ENCODE assay signal across 23 cellular contexts in genomic region chr20:54190200-54190599, GRCh38. TPM values are rescaled to one million over a fixed set of nuclear protein-coding genes. Genes with fewer than 3 reads are reported as not detected.
"Had no signal": no experiment of that assay in that cellular context is flagged by ENCODE, and none has a peak within 500 bp of the region (broad histone marks: within the 10 kb centered on the region; RNA-seq: fewer than 3 reads in every experiment).

No MANE protein-coding gene starts in this region.

- H3K4me3 ChIP-seq: MG63, Peyer's patch had no signal

- H3K4me3 Mint-ChIP-seq: activated CD8-positive, alpha-beta memory T cell treated with anti-CD3 and anti-CD28 coated beads, Interleukin-2, amount 10 ng/mL, durations not matched to agents 7 days and 5 days; activated naive CD4-positive, alpha-beta T cell treated with anti-CD3 and anti-CD28 coated beads, Interleukin-2, amount 50 U/mL, for 24 hours; activated T-cell treated with anti-CD3 and anti-CD28 coated beads, Interleukin-2, amount 50 U/mL, for 24 hours; activated T-helper 1 cell treated with anti-CD3 and anti-CD28 coated beads, Interleukin-12 subunit alpha, Interleukin-12 subunit beta, Interleukin-2, Interleukin-4 antibody, amounts not matched to agents 30 ng/mL and 10 ng/mL and 1 ng/mL, durations not matched to agents 14 hours and 24 hours and 36 hours; T-helper 1 cell treated with Interleukin-12 subunit alpha and Interleukin-12 subunit beta and Interleukin-4 antibody, amounts not matched to agents 30 μg/mL and 1 μg/mL, for 36 hours had no signal

- H3K27me3 ChIP-seq: MG63, Peyer's patch had no signal

- H3K9ac ChIP-seq: KMS-11 had no signal

- H3K36me3 ChIP-seq: MG63, Peyer's patch had no signal

- H3K36me3 Mint-ChIP-seq: activated CD8-positive, alpha-beta memory T cell treated with anti-CD3 and anti-CD28 coated beads, Interleukin-2, amount 10 ng/mL, durations not matched to agents 7 days and 5 days; activated naive CD4-positive, alpha-beta T cell treated with anti-CD3 and anti-CD28 coated beads, Interleukin-2, amount 50 U/mL, for 24 hours had no signal

- DNase-seq: activated CD4-positive, alpha-beta T cell treated with anti-CD3 and anti-CD28 coated beads for 48 hours; activated CD4-positive, alpha-beta T cell treated with anti-CD3 and anti-CD28 coated beads, Interleukin-2, amount 50 U/mL, for 48 hours; activated CD4-positive, CD25-positive, alpha-beta regulatory T cell treated with anti-CD3 and anti-CD28 coated beads, Interleukin-2, amount 50 U/mL, for 72 hours; activated CD8-positive, alpha-beta memory T cell treated with anti-CD3 and anti-CD28 coated beads, Interleukin-2, amount 10 ng/mL, durations not matched to agents 7 days and 5 days; activated effector memory CD4-positive, alpha-beta T cell treated with Interleukin-2 at 50 U/mL for 16 hours; activated naive CD4-positive, alpha-beta T cell; activated T-cell treated with anti-CD3 and anti-CD28 coated beads, Interleukin-2, amount 50 U/mL, for 24 hours; aorta; central memory CD4-positive, alpha-beta T cell; MG63; MV-4-11; NCI-H1092 treated with DMSO at 0.1 percent for 48 hours; NCI-H1417 treated with DMSO at 0.1 percent for 48 hours; NCI-H1694 treated with DMSO at 0.1 percent for 48 hours; NCI-H2029 treated with DMSO at 0.1 percent for 48 hours; NCI-H345; NCI-H510A; NCI-H526 treated with DMSO at 0.1 percent for 48 hours; Peyer's patch had no signal

- H3K9me3 Mint-ChIP-seq: activated naive CD4-positive, alpha-beta T cell treated with anti-CD3 and anti-CD28 coated beads, Interleukin-2, amount 50 U/mL, for 24 hours; activated T-cell treated with anti-CD3 and anti-CD28 coated beads, Interleukin-2, amount 50 U/mL, for 24 hours; activated T-helper 1 cell treated with anti-CD3 and anti-CD28 coated beads, Interleukin-12 subunit alpha, Interleukin-12 subunit beta, Interleukin-2, Interleukin-4 antibody, amounts not matched to agents 30 ng/mL and 10 ng/mL and 1 ng/mL, durations not matched to agents 14 hours and 24 hours and 36 hours; T-helper 1 cell treated with Interleukin-12 subunit alpha and Interleukin-12 subunit beta and Interleukin-4 antibody, amounts not matched to agents 30 μg/mL and 1 μg/mL, for 36 hours had no signal

- H3K9me3 ChIP-seq: MG63, Peyer's patch had no signal

- ATAC-seq: activated CD8-positive, alpha-beta memory T cell treated with anti-CD3 and anti-CD28 coated beads, Interleukin-2, amount 10 ng/mL, durations not matched to agents 7 days and 5 days had no signal

- H3K27ac ChIP-seq: KMS-11, Peyer's patch had no signal

- H3K27ac Mint-ChIP-seq: activated CD8-positive, alpha-beta memory T cell treated with anti-CD3 and anti-CD28 coated beads, Interleukin-2, amount 10 ng/mL, durations not matched to agents 7 days and 5 days; activated naive CD4-positive, alpha-beta T cell treated with anti-CD3 and anti-CD28 coated beads, Interleukin-2, amount 50 U/mL, for 24 hours; activated T-cell treated with anti-CD3 and anti-CD28 coated beads, Interleukin-2, amount 50 U/mL, for 24 hours; activated T-helper 1 cell treated with anti-CD3 and anti-CD28 coated beads, Interleukin-12 subunit alpha, Interleukin-12 subunit beta, Interleukin-2, Interleukin-4 antibody, amounts not matched to agents 30 ng/mL and 10 ng/mL and 1 ng/mL, durations not matched to agents 14 hours and 24 hours and 36 hours; T-helper 1 cell treated with Interleukin-12 subunit alpha and Interleukin-12 subunit beta and Interleukin-4 antibody, amounts not matched to agents 30 μg/mL and 1 μg/mL, for 36 hours had no signal

- H3K4me1 Mint-ChIP-seq: activated CD8-positive, alpha-beta memory T cell treated with anti-CD3 and anti-CD28 coated beads, Interleukin-2, amount 10 ng/mL, durations not matched to agents 7 days and 5 days; activated naive CD4-positive, alpha-beta T cell treated with anti-CD3 and anti-CD28 coated beads, Interleukin-2, amount 50 U/mL, for 24 hours had no signal

- H3K4me1 ChIP-seq: Peyer's patch had no signal

RNA-seq across cellular contexts. Expression of gene CYP24A1, which starts 16.4 kb away (rescaled TPM):
- total RNA-seq: activated CD8-positive, alpha-beta memory T cell treated with anti-CD3 and anti-CD28 coated beads, Interleukin-2, amount 10 ng/mL, durations not matched to agents 7 days and 5 days; activated T-helper 1 cell treated with anti-CD3 and anti-CD28 coated beads, Interleukin-12 subunit alpha, Interleukin-12 subunit beta, Interleukin-2, Interleukin-4 antibody, amounts not matched to agents 30 ng/mL and 10 ng/mL and 1 ng/mL, durations not matched to agents 14 hours and 24 hours and 36 hours; aorta; Peyer's patch had no signal
- polyA plus RNA-seq: aorta had no signal
